18 cellular contexts compared by ENCODE assay signal in the genomic region with DNA sequence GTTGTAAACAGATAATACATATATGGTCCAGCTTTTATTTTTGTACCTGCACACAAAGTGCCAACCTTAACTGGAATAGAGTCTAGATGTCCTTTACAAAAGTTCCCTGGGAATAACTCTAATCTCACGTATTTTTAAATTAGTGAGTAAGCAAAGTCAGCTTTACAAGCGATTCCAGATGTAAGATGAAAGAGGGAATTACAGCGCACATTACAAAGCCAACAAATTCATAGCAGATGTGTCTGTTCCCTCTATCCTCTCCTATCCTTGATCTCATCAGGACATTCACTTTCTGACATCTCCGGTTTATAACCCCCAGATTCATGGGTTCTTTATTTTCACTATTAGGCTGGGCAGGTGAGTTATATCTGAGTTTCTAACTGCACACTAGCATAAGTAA.
DNase-seq lines count a peak whose midpoint lies in the region; ATAC-seq, FAIRE-seq and TF ChIP-seq lines count a peak whose summit lies in the region.
"Had no signal": no experiment of that assay in that cellular context is flagged by ENCODE, and none has a peak within 500 bp of the region (broad histone marks: within the 10 kb centered on the region; RNA-seq: fewer than 3 reads in every experiment).

No MANE protein-coding gene starts in this region.

- no peaks in the 10 kb centered on the region for H3K27me3 Mint-ChIP-seq in T-cell

- TF ChIP-seq POLR2A in stomach (IDR thresholded peaks at IDR 0.05): no peak

- no peaks in the 10 kb centered on the region for H3K4me1 ChIP-seq in stomach
- H3K4me1 ChIP-seq: BLaER1, HAP-1 had no signal

- no peak overlapping the region for H3K27ac Mint-ChIP-seq in T-cell
- H3K27ac Mint-ChIP-seq: CD14-positive monocyte; CD8-positive, alpha-beta T cell had no signal

- no peaks in the 10 kb centered on the region for H3K9me3 ChIP-seq in stomach
- H3K9me3 ChIP-seq: BLaER1, HAP-1 had no signal

- H3K9me3 Mint-ChIP-seq in T-cell: peaks cover 0 to 10% (median 10%) of the 10 kb centered on the region in 3 donors
- H3K9me3 Mint-ChIP-seq: CD8-positive, alpha-beta T cell had no signal

- CTCF ChIA-PET in T-cell (lab: Charles Lee): no interaction called here

- WGBS in stomach, 5 donors: 87 to 92% (median 90%) methylated on average over 4 of the region's 4 CpGs

- no peak for TF ChIP-seq CTCF in HFF-Myc (IDR thresholded peaks at IDR 0.05; ENCODE audit: low read depth, low read length, missing control alignments)
- TF ChIP-seq CTCF in stomach (IDR thresholded peaks at IDR 0.05): no peak

- DNase-seq in HFF-Myc (ENCODE audit: extremely low read depth, low read depth) (peak; percentile 7), fibroblast of the conjunctiva (ENCODE audit: low read depth) (peak; percentile 5), activated gamma-delta T cell treated with Interleukin-2 at 50 U/mL for 16 hours (no peak), left lobe of liver (ENCODE audit: low spot score) (no peak), T-cell (no peak), stomach (no peak)
- DNase-seq: 8988T; Calu3; CD8-positive, alpha-beta T cell; DMS79 treated with DMSO at 0.1 percent for 48 hours; GF-D8; GM23248 had no signal

- TF ChIP-seq EP300 in stomach (IDR thresholded peaks at IDR 0.05): no peak

- H3K36me3 ChIP-seq in stomach: no peaks in the 10 kb centered on the region
- H3K36me3 ChIP-seq: BLaER1, HAP-1 had no signal

- no peaks in the 10 kb centered on the region for H3K4me1 Mint-ChIP-seq in T-cell
- H3K4me1 Mint-ChIP-seq: CD14-positive monocyte had no signal

- H3K4me3 Mint-ChIP-seq in T-cell: no peak overlapping the region
- H3K4me3 Mint-ChIP-seq: CD14-positive monocyte; CD8-positive, alpha-beta T cell had no signal

- intact Hi-C loops in stomach (cut with DNase I; ENCODE audit: low total_unique reads): no loop called here

- H3K4me3 ChIP-seq in HFF-Myc (replicated peaks; ENCODE audit: low read depth, low read length) (no peak overlapping the region), stomach (no peak overlapping the region)
- H3K4me3 ChIP-seq: BLaER1, GM12878, GM23248, HAP-1 had no signal

- peak; percentile 58 for FAIRE-seq in endometrium (lab: Jason Lieb, UNC)
- FAIRE-seq: GM12878, GM19239 had no signal

- no peak overlapping the region for H3K27ac ChIP-seq in stomach
- H3K27ac ChIP-seq: BLaER1, GM23248 had no signal

- ATAC-seq in left lobe of liver (no peak), T-cell (replicated peaks in 1 of 4) (no peak)
- ATAC-seq: CD8-positive, alpha-beta T cell; GM12878 had no signal

- no peaks in the 10 kb centered on the region for H3K36me3 Mint-ChIP-seq in T-cell
- H3K36me3 Mint-ChIP-seq: CD14-positive monocyte; CD8-positive, alpha-beta T cell had no signal

- POLR2A ChIA-PET in T-cell (lab: Charles Lee): no interaction called here

- H3K27me3 ChIP-seq in stomach: no peaks in the 10 kb centered on the region
- H3K27me3 ChIP-seq: BLaER1 had no signal

Comparison
In these comparisons a context has a peak if more than half of its experiments do, and no peak if none do; other contexts are left out.
1. DNase-seq: peak in HFF-Myc (single experiment) and fibroblast of the conjunctiva (single experiment); none in activated gamma-delta T cell treated with Interleukin-2 at 50 U/mL for 16 hours (single experiment), left lobe of liver (single experiment), T-cell (0 of 34) and stomach (single experiment).